ENCODE assay signal across 17 cellular contexts in the genomic region with DNA sequence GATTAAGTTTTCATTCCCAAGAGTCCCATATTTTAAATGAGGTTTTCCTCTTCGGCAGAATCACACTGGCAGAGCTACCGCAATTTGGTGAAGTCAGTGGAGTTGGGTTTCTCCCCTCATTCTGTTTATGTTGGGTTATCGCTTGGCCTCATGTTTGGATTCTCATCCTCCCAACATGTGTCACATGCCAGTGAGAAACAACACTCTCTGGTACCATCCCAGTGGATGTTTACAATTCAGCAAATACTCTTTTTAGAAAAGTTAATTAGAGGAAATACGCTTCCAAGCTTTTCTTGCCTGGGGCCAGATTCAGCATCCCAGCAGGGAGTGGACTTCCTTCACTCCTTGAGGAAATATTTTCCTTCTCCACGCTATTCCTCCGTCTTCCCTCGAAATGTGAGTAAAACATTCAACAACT. TPM values are rescaled to one million over a fixed set of nuclear protein-coding genes. Genes with fewer than 3 reads are reported as not detected.
DNase-seq lines count a peak whose midpoint lies in the region; ATAC-seq, FAIRE-seq and TF ChIP-seq lines count a peak whose summit lies in the region.
"Had no signal": no experiment of that assay in that cellular context is flagged by ENCODE, and none has a peak within 500 bp of the region (broad histone marks: within the 10 kb centered on the region; RNA-seq: fewer than 3 reads in every experiment).

No MANE protein-coding gene starts in this region.

- FAIRE-seq in astrocyte (lab: Jason Lieb, UNC): peak; percentile 74
- FAIRE-seq in keratinocyte (lab: Jason Lieb, UNC): no peak

- peaks cover 2% of the 10 kb centered on the region for H3K36me3 Mint-ChIP-seq in astrocyte (ENCODE audit: low read depth, unreplicated experiment)
- no peaks in the 10 kb centered on the region for H3K36me3 Mint-ChIP-seq in activated CD4-positive, alpha-beta memory T cell treated with anti-CD3 and anti-CD28 coated beads, Interleukin-2, amount 10 ng/mL, durations not matched to agents 7 days and 5 days (ENCODE audit: low read depth)
- H3K36me3 Mint-ChIP-seq: activated CD4-positive, alpha-beta memory T cell treated with anti-CD3 and anti-CD28 coated beads for 36 hours had no signal

- dilution Hi-C loops in keratinocyte (cut with MboI; ENCODE audit: extremely low pct_ligation_motif_present, low sequenced_read_pairs): no loop called here

- H3K27me3 ChIP-seq in astrocyte (ENCODE audit: insufficient read depth, low read length): no peaks in the 10 kb centered on the region
- no peaks in the 10 kb centered on the region for H3K27me3 ChIP-seq in keratinocyte (ENCODE audit: control insufficient read depth, extremely low read depth, insufficient read depth, low read length)
- peaks cover 46% of the 10 kb centered on the region for H3K27me3 ChIP-seq in transverse colon
- H3K27me3 ChIP-seq in upper lobe of right lung: peaks cover 24% of the 10 kb centered on the region

- CTCF ChIA-PET in activated CD4-positive, alpha-beta memory T cell treated with anti-CD3 and anti-CD28 coated beads, Interleukin-2, amount 10 ng/mL, durations not matched to agents 7 days and 5 days (lab: Charles Lee): no interaction called here

- peak; percentile 70 for DNase-seq in GM04503 (ENCODE audit: low read depth)
- no peak for DNase-seq in astrocyte (ENCODE audit: low read depth)
- no peak for DNase-seq in keratinocyte (ENCODE audit: low read depth, low spot score)
- DNase-seq in transverse colon: no peak
- DNase-seq in upper lobe of right lung: no peak
- DNase-seq in activated CD4-positive, alpha-beta memory T cell treated with anti-CD3 and anti-CD28 coated beads, Interleukin-2, amount 10 ng/mL, durations not matched to agents 7 days and 5 days: no peak
- DNase-seq: activated CD4-positive, alpha-beta memory T cell treated with anti-CD3 and anti-CD28 coated beads for 36 hours; activated gamma-delta T cell; central memory CD4-positive, alpha-beta T cell; midbrain; NCI-H345; PC-3; stimulated activated CD4-positive, alpha-beta T cell treated with anti-CD3 and anti-CD28 coated beads, Interleukin-4, amount 100 ng/mL, for 24 hours; stimulated activated naive CD4-positive, alpha-beta T cell had no signal

- H3K4me1 ChIP-seq in astrocyte (ENCODE audit: insufficient read depth, low read length) (peaks cover 20% of the 10 kb centered on the region), keratinocyte (ENCODE audit: control insufficient read depth, extremely low read depth, insufficient read depth, low read length) (peaks cover 33% of the 10 kb centered on the region), transverse colon (peaks cover 0 to 3% (median 0%) of the 10 kb centered on the region in 4 donors), upper lobe of right lung (no peaks in the 10 kb centered on the region)
- H3K4me1 ChIP-seq: prostate gland had no signal

- H2AFZ ChIP-seq in astrocyte (ENCODE audit: low read depth, low read length): no peak overlapping the region
- no peak overlapping the region for H2AFZ ChIP-seq in keratinocyte (ENCODE audit: control insufficient read depth, low read length)

- no peak for TF ChIP-seq CTCF in astrocyte (IDR thresholded peaks at IDR 0.05; ENCODE audit: insufficient read depth, low read depth, low read length)
- no peak for TF ChIP-seq CTCF in keratinocyte (optimal IDR thresholded peaks at IDR 0.05 in 1 of 3, IDR thresholded peaks at IDR 0.05 in 1 of 3, conservative IDR thresholded peaks at IDR 0.05 in 1 of 3; ENCODE audit: extremely low read depth in 1 of 3, insufficient read depth in 2 of 3, low read length in 3 of 3)
- no peak for TF ChIP-seq CTCF in transverse colon (IDR thresholded peaks at IDR 0.05)
- TF ChIP-seq CTCF in upper lobe of right lung (IDR thresholded peaks at IDR 0.05): no peak

- H3K79me2 ChIP-seq in astrocyte (ENCODE audit: insufficient read depth, low read length): no peaks in the 10 kb centered on the region
- H3K79me2 ChIP-seq in keratinocyte (ENCODE audit: control insufficient read depth, insufficient read depth, low read length): no peaks in the 10 kb centered on the region

- no peaks in the 10 kb centered on the region for H3K36me3 ChIP-seq in astrocyte (ENCODE audit: insufficient read depth, low read length)
- no peaks in the 10 kb centered on the region for H3K36me3 ChIP-seq in keratinocyte (ENCODE audit: control insufficient read depth in 2 of 2, extremely low read depth in 1 of 2, insufficient read depth in 2 of 2, low read length in 2 of 2)
- H3K36me3 ChIP-seq in transverse colon: no peaks in the 10 kb centered on the region
- H3K36me3 ChIP-seq in upper lobe of right lung: no peaks in the 10 kb centered on the region
- H3K36me3 ChIP-seq: prostate gland had no signal

- no peak for TF ChIP-seq POLR2A in transverse colon (IDR thresholded peaks at IDR 0.05)

- no peak for ATAC-seq in upper lobe of right lung
- ATAC-seq in HG02973 (IDR thresholded peaks at IDR 0.05; ENCODE audit: unreplicated experiment): no peak
- ATAC-seq: PC-3 had no signal

- H3K4me3 ChIP-seq in astrocyte (ENCODE audit: insufficient read depth, low read depth, low read length) (no peak overlapping the region), keratinocyte (ENCODE audit: control insufficient read depth in 2 of 3, extremely low read depth in 1 of 3, insufficient read depth in 2 of 3, low read depth in 1 of 3, low read length in 3 of 3) (no peak overlapping the region), transverse colon (no peak overlapping the region), upper lobe of right lung (no peak overlapping the region)

- H4K20me1 ChIP-seq in astrocyte (ENCODE audit: insufficient read depth, low read length) (no peaks in the 10 kb centered on the region), keratinocyte (ENCODE audit: control insufficient read depth, extremely low read depth, insufficient read depth, low read length) (no peaks in the 10 kb centered on the region)

- H3K27me3 Mint-ChIP-seq in astrocyte (ENCODE audit: low read depth, unreplicated experiment): peaks cover 15% of the 10 kb centered on the region
- peaks cover 64% of the 10 kb centered on the region for H3K27me3 Mint-ChIP-seq in activated CD4-positive, alpha-beta memory T cell treated with anti-CD3 and anti-CD28 coated beads, Interleukin-2, amount 10 ng/mL, durations not matched to agents 7 days and 5 days

- H3K4me3 Mint-ChIP-seq in astrocyte (ENCODE audit: unreplicated experiment): no peak overlapping the region
- H3K4me3 Mint-ChIP-seq in activated CD4-positive, alpha-beta memory T cell treated with anti-CD3 and anti-CD28 coated beads, Interleukin-2, amount 10 ng/mL, durations not matched to agents 7 days and 5 days: no peak overlapping the region
- H3K4me3 Mint-ChIP-seq: activated CD4-positive, alpha-beta memory T cell treated with anti-CD3 and anti-CD28 coated beads for 36 hours; T-helper 2 cell treated with Interferon-gamma antibody and Interleukin-4, amounts not matched to agents 5 μg/mL and 100 μg/mL, for 36 hours had no signal

- in situ Hi-C loops in transverse colon (cut with MboI; ENCODE audit: low pct_ligation_motif_present in 1 of 4, low pct_unique_long_range_greater_than_20kb in 1 of 4, low sequenced_read_pairs in 3 of 4): no loop called here

- TF ChIP-seq EP300 in transverse colon (IDR thresholded peaks at IDR 0.05; ENCODE audit: low read depth): no peak

- H3K27ac Mint-ChIP-seq in astrocyte (ENCODE audit: unreplicated experiment): no peak overlapping the region
- H3K27ac Mint-ChIP-seq in activated CD4-positive, alpha-beta memory T cell treated with anti-CD3 and anti-CD28 coated beads, Interleukin-2, amount 10 ng/mL, durations not matched to agents 7 days and 5 days: no peak overlapping the region
- H3K27ac Mint-ChIP-seq: activated CD4-positive, alpha-beta memory T cell treated with anti-CD3 and anti-CD28 coated beads for 36 hours; T-helper 2 cell treated with Interferon-gamma antibody and Interleukin-4, amounts not matched to agents 5 μg/mL and 100 μg/mL, for 36 hours had no signal

- 44 to 45% methylated on average over 5 to 7 of the region's 7 CpGs for WGBS in transverse colon (ENCODE audit: low coverage in 1 of 2), 2 donors

- H3K27ac ChIP-seq in astrocyte (ENCODE audit: low read depth, low read length) (no peak overlapping the region), keratinocyte (ENCODE audit: control insufficient read depth, insufficient read depth, low read length) (no peak overlapping the region), transverse colon (peak overlapping the region in 3 of 4 donors; percentile 28 to 77 (median 59)), upper lobe of right lung (no peak overlapping the region)
- H3K27ac ChIP-seq: prostate gland had no signal

- no peaks in the 10 kb centered on the region for H3K9me1 ChIP-seq in keratinocyte (ENCODE audit: control insufficient read depth, extremely low read depth, insufficient read depth, low read length)

- no peaks in the 10 kb centered on the region for H3K9me3 ChIP-seq in astrocyte (ENCODE audit: insufficient read depth, low read depth, low read length)
- no peaks in the 10 kb centered on the region for H3K9me3 ChIP-seq in keratinocyte (ENCODE audit: control insufficient read depth, low read depth, low read length)
- H3K9me3 ChIP-seq in transverse colon: no peaks in the 10 kb centered on the region
- H3K9me3 ChIP-seq in upper lobe of right lung: no peaks in the 10 kb centered on the region
- H3K9me3 ChIP-seq: prostate gland had no signal

- H3K4me2 ChIP-seq in astrocyte (ENCODE audit: low read length): peak overlapping the region; percentile 92
- H3K4me2 ChIP-seq in keratinocyte (ENCODE audit: control insufficient read depth, extremely low read depth, insufficient read depth, low read depth, low read length): peak overlapping the region; percentile 48

- H3K4me1 Mint-ChIP-seq in astrocyte (ENCODE audit: low read depth, unreplicated experiment): peaks cover 23% of the 10 kb centered on the region
- no peaks in the 10 kb centered on the region for H3K4me1 Mint-ChIP-seq in activated CD4-positive, alpha-beta memory T cell treated with anti-CD3 and anti-CD28 coated beads, Interleukin-2, amount 10 ng/mL, durations not matched to agents 7 days and 5 days

- no peak overlapping the region for H3K9ac ChIP-seq in astrocyte (ENCODE audit: low read length)
- no peak overlapping the region for H3K9ac ChIP-seq in keratinocyte (ENCODE audit: control insufficient read depth, extremely low read depth, insufficient read depth, low read length)

- POLR2A ChIA-PET in activated CD4-positive, alpha-beta memory T cell treated with anti-CD3 and anti-CD28 coated beads, Interleukin-2, amount 10 ng/mL, durations not matched to agents 7 days and 5 days (lab: Charles Lee): no interaction called here

- H3K9me3 Mint-ChIP-seq in astrocyte (ENCODE audit: unreplicated experiment): no peaks in the 10 kb centered on the region
- H3K9me3 Mint-ChIP-seq in activated CD4-positive, alpha-beta memory T cell treated with anti-CD3 and anti-CD28 coated beads, Interleukin-2, amount 10 ng/mL, durations not matched to agents 7 days and 5 days: no peaks in the 10 kb centered on the region
- H3K9me3 Mint-ChIP-seq: activated CD4-positive, alpha-beta memory T cell treated with anti-CD3 and anti-CD28 coated beads for 36 hours; T-helper 2 cell treated with Interferon-gamma antibody and Interleukin-4, amounts not matched to agents 5 μg/mL and 100 μg/mL, for 36 hours had no signal

- intact Hi-C loops in transverse colon (cut with DNase I; ENCODE audit: low total_unique reads): no loop called here
- intact Hi-C loops in upper lobe of right lung (cut with DNase I): no loop called here

RNA-seq across cellular contexts. Expression of a gene that starts 2.1 kb away (rescaled TPM):
- total RNA-seq in astrocyte (12.6 and 18.0 TPM in 2 replicates), transverse colon (10 to 100 TPM in 2 of 4 donors, 1 to 10 TPM in 2; 4.0 to 13.5 (median 10.4) TPM), upper lobe of right lung (12.4 TPM)
- 4.1 to 10.0 TPM (median 4.4 TPM) in 3 replicates for polyA plus RNA-seq in keratinocyte
- polyA plus RNA-seq in keratinocyte (2011; ENCODE audit: low read depth): 3.7 TPM
- polyA plus RNA-seq in keratinocyte (2011; cell fraction: cytosol; rRNA removed): 3.7 and 4.9 TPM in 2 replicates
- polyA plus RNA-seq in keratinocyte (2011; cell fraction: nucleus; rRNA removed): 12.1 and 16.1 TPM in 2 replicates
- polyA plus RNA-seq in keratinocyte (2012; ENCODE audit: low replicate concordance): 3.2 and 14.2 TPM in 2 replicates
- 3.8 to 14.5 TPM (median 3.9 TPM) in 3 replicates for polyA minus RNA-seq in keratinocyte
- 5.0 TPM for polyA minus RNA-seq in keratinocyte (2011; cell fraction: cytosol; rRNA and poly(A)+ RNA removed)
- polyA minus RNA-seq in keratinocyte (2011; cell fraction: nucleus; rRNA and poly(A)+ RNA removed): 5.9 and 14.6 TPM in 2 replicates
- not detected for total RNA-seq in activated CD4-positive, alpha-beta memory T cell treated with anti-CD3 and anti-CD28 coated beads, Interleukin-2, amount 10 ng/mL, durations not matched to agents 7 days and 5 days
- total RNA-seq: activated CD4-positive, alpha-beta memory T cell treated with anti-CD3 and anti-CD28 coated beads for 36 hours; PC-3 had no signal

Comparison
In these comparisons a context has a peak if more than half of its experiments do, and no peak if none do; other contexts are left out.
1. H3K27ac ChIP-seq: peak in transverse colon (3 of 4); none in astrocyte (single experiment), keratinocyte (single experiment) and upper lobe of right lung (single experiment).
2. RNA of a gene that starts 2.1 kb away (total RNA-seq): 4.0 to 13.5 TPM in transverse colon, 12.6 to 18.0 TPM in astrocyte and 12.4 TPM in upper lobe of right lung (single experiment); not detected in activated CD4-positive, alpha-beta memory T cell treated with anti-CD3 and anti-CD28 coated beads, Interleukin-2, amount 10 ng/mL, durations not matched to agents 7 days and 5 days; every median in the first group is over 4 times any median in the second.